Comparison of ENCODE assay signal across 28 cellular contexts in the genomic region with DNA sequence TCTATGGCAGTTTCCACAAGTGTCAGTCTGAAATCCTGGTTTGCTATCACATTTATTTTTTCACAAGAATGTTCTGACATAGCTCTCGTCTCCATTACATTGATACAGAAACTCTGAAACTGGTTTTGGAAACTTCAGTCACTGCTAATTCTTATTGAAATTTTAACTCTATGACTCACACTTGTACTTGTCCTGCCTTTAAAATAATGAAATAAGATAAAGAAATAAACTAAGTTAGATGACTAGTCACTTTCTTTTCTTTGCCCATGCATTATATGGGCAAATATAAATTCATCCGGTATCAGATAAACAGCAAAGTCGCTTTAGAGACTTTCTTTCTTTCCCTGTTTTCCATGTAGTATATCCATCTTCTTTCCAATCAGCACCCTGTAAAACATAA.
"Had no signal": no experiment of that assay in that cellular context is flagged by ENCODE, and none has a peak within 500 bp of the region (broad histone marks: within the 10 kb centered on the region; RNA-seq: fewer than 3 reads in every experiment).

No MANE protein-coding gene starts in this region.

- H3K36me3 ChIP-seq: ascending aorta, breast epithelium, gastrocnemius medialis, neutrophil, stomach, thyroid gland, upper lobe of right lung had no signal

- H3K4me3 ChIP-seq: ascending aorta, breast epithelium, coronary artery, gastrocnemius medialis, stomach, thyroid gland, upper lobe of right lung had no signal

- H3K4me1 Mint-ChIP-seq: nephron; stimulated activated effector memory CD8-positive, alpha-beta T cell treated with anti-CD3 and anti-CD28 coated beads, Interleukin-12 subunit alpha, Interleukin-12 subunit beta, amount 100 ng/mL, for 72 hours; T-cell had no signal

- H3K9me3 Mint-ChIP-seq: activated B cell treated with CpG ODN at 0.5 μM for 24 hours; activated CD8-positive, alpha-beta T cell treated with anti-CD3 and anti-CD28 coated beads for 36 hours; nephron had no signal

- ATAC-seq: activated CD8-positive, alpha-beta T cell treated with anti-CD3 and anti-CD28 coated beads for 36 hours; activated naive CD4-positive, alpha-beta T cell treated with anti-CD3 and anti-CD28 coated beads, Interleukin-2, amount 50 U/mL, for 72 hours; activated T-cell treated with anti-CD3 and anti-CD28 coated beads, Interleukin-2, amount 50 U/mL, for 4 hours; esophagus mucosa; gastrocnemius medialis; left colon; sciatic nerve; stimulated activated effector memory CD8-positive, alpha-beta T cell treated with anti-CD3 and anti-CD28 coated beads, Interleukin-12 subunit alpha, Interleukin-12 subunit beta, amount 100 ng/mL, for 72 hours; T-cell; upper lobe of right lung had no signal

- H3K9me3 ChIP-seq: ascending aorta, breast epithelium, gastrocnemius medialis, neutrophil, stomach, thyroid gland, upper lobe of right lung had no signal

- H3K27me3 ChIP-seq: ascending aorta, breast epithelium, gastrocnemius medialis, neutrophil, stomach, thyroid gland, upper lobe of right lung had no signal

- H3K27me3 Mint-ChIP-seq: activated B cell treated with CpG ODN at 0.5 μM for 24 hours; activated CD8-positive, alpha-beta T cell treated with anti-CD3 and anti-CD28 coated beads for 36 hours; progenitor cell of endocrine pancreas; T-cell had no signal

- H3K4me3 Mint-ChIP-seq: activated B cell treated with CpG ODN at 0.5 μM for 24 hours; activated CD8-positive, alpha-beta T cell treated with anti-CD3 and anti-CD28 coated beads for 36 hours; activated T-cell treated with anti-CD3 and anti-CD28 coated beads, Interleukin-2, amount 50 U/mL, for 4 hours; nephron; stimulated activated effector memory CD8-positive, alpha-beta T cell treated with anti-CD3 and anti-CD28 coated beads, Interleukin-12 subunit alpha, Interleukin-12 subunit beta, amount 100 ng/mL, for 72 hours; T-cell had no signal

- H3K36me3 Mint-ChIP-seq: stimulated activated effector memory CD8-positive, alpha-beta T cell treated with anti-CD3 and anti-CD28 coated beads, Interleukin-12 subunit alpha, Interleukin-12 subunit beta, amount 100 ng/mL, for 72 hours; T-cell had no signal

- H3K27ac ChIP-seq: ascending aorta, breast epithelium, coronary artery, gastrocnemius medialis, neutrophil, stomach, thyroid gland, upper lobe of right lung had no signal

- DNase-seq: activated B cell treated with CpG ODN at 0.5 μM for 24 hours; activated CD4-positive, alpha-beta T cell treated with anti-CD3 and anti-CD28 coated beads, Interleukin-2, amount 50 U/mL, for 1 hour; activated CD8-positive, alpha-beta T cell treated with anti-CD3 and anti-CD28 coated beads for 36 hours; activated naive CD4-positive, alpha-beta T cell; activated T-cell treated with anti-CD3 and anti-CD28 coated beads, Interleukin-2, amount 50 U/mL, for 4 hours; gastrocnemius medialis; head of caudate nucleus; hippocampal formation; kidney; left colon; mammary epithelial cell; retina; small intestine; stimulated activated CD4-positive, alpha-beta T cell treated with anti-CD3 and anti-CD28 coated beads, Interleukin-4, amount 100 ng/mL, for 24 hours; stomach; T-cell; thyroid gland; upper lobe of right lung had no signal

- H3K27ac Mint-ChIP-seq: activated B cell treated with CpG ODN at 0.5 μM for 24 hours; activated CD8-positive, alpha-beta T cell treated with anti-CD3 and anti-CD28 coated beads for 36 hours; activated naive CD4-positive, alpha-beta T cell treated with anti-CD3 and anti-CD28 coated beads, Interleukin-2, amount 50 U/mL, for 72 hours; nephron; progenitor cell of endocrine pancreas; stimulated activated effector memory CD8-positive, alpha-beta T cell treated with anti-CD3 and anti-CD28 coated beads, Interleukin-12 subunit alpha, Interleukin-12 subunit beta, amount 100 ng/mL, for 72 hours; T-cell had no signal

- H3K4me1 ChIP-seq: ascending aorta, breast epithelium, gastrocnemius medialis, stomach, thyroid gland, upper lobe of right lung had no signal
